Comparison of ENCODE assay signal across 21 cellular contexts in the genomic region with DNA sequence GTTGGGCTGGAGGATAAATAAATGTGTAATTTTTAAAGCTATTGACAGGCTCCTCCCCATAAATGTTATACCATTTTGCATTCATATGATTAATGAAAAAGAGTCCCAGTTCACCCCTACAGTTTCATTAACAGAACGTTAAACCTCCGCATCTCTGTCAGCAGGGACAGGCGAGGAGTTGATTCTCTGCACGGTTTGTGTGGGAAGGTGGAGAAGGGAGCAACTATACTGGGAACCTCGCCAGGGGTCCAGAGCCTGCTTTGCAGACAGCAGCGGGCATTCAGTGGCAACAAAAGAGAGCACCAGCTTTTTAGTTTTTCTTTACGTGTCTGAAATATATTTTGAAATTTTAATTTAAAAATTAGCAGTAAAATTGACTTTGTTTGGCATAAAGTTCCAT.
"Had no signal": no experiment of that assay in that cellular context is flagged by ENCODE, and none has a peak within 500 bp of the region (broad histone marks: within the 10 kb centered on the region; RNA-seq: fewer than 3 reads in every experiment).

No MANE protein-coding gene starts in this region.

- H3K27me3 Mint-ChIP-seq: memory B cell had no signal

- H3K27ac Mint-ChIP-seq: endodermal cell; memory B cell; natural killer cell; stimulated activated naive B cell treated with anti-CD40 and anti-IgM and Interleukin-4, amounts not matched to agents 10 μg/mL and 1 μg/mL and 100 μg/mL, for 72 hours; stimulated activated naive CD8-positive, alpha-beta T cell treated with anti-CD3 and anti-CD28 coated beads, Interleukin-15, Interleukin-2, amounts not matched to agents 100 ng/mL and 50 ng/mL, for 24 hours had no signal

- H3K4me3 ChIP-seq: gastrocnemius medialis, lung, prostate gland, right lobe of liver, thoracic aorta, tibial nerve, upper lobe of left lung had no signal

- H3K4me1 ChIP-seq: gastrocnemius medialis, parathyroid adenoma, prostate gland, tibial nerve, upper lobe of left lung had no signal

- H2AFZ ChIP-seq: parathyroid adenoma had no signal

- H3K27ac ChIP-seq: epithelial cell of prostate, gastrocnemius medialis, neutrophil, parathyroid adenoma, prostate gland, right lobe of liver, thoracic aorta, tibial nerve, upper lobe of left lung had no signal

- H3K36me3 Mint-ChIP-seq: memory B cell, natural killer cell had no signal

- DNase-seq: effector CD8-positive, alpha-beta T cell; endodermal cell; foreskin fibroblast; gastrocnemius medialis; natural killer cell; right lobe of liver; small intestine; stimulated activated CD4-positive, alpha-beta T cell treated with anti-CD3 and anti-CD28 coated beads, Interleukin-15, amount 100 ng/mL, for 24 hours; stimulated activated CD4-positive, alpha-beta T cell treated with anti-CD3 and anti-CD28 coated beads, Interleukin-2, amount 100 ng/mL, for 48 hours; stimulated activated naive B cell treated with anti-CD40 and anti-IgM and Interleukin-4, amounts not matched to agents 10 μg/mL and 1 μg/mL and 100 μg/mL, for 72 hours; upper lobe of left lung had no signal

- H3K9me3 Mint-ChIP-seq: endodermal cell; memory B cell; natural killer cell; stimulated activated naive CD8-positive, alpha-beta T cell treated with anti-CD3 and anti-CD28 coated beads, Interleukin-15, Interleukin-2, amounts not matched to agents 100 ng/mL and 50 ng/mL, for 24 hours had no signal

- H3K27me3 ChIP-seq: right lobe of liver, upper lobe of left lung had no signal

- H3K4me3 Mint-ChIP-seq: endodermal cell; memory B cell; natural killer cell; stimulated activated naive B cell treated with anti-CD40 and anti-IgM and Interleukin-4, amounts not matched to agents 10 μg/mL and 1 μg/mL and 100 μg/mL, for 72 hours; stimulated activated naive CD8-positive, alpha-beta T cell treated with anti-CD3 and anti-CD28 coated beads, Interleukin-15, Interleukin-2, amounts not matched to agents 100 ng/mL and 50 ng/mL, for 24 hours had no signal

- H3K4me1 Mint-ChIP-seq: endodermal cell; memory B cell; natural killer cell; stimulated activated naive B cell treated with anti-CD40 and anti-IgM and Interleukin-4, amounts not matched to agents 10 μg/mL and 1 μg/mL and 100 μg/mL, for 72 hours had no signal

- H3K36me3 ChIP-seq: gastrocnemius medialis, neutrophil, prostate gland, right lobe of liver, thoracic aorta, tibial nerve, upper lobe of left lung had no signal

- H3K9me3 ChIP-seq: gastrocnemius medialis, neutrophil, prostate gland, right lobe of liver, thoracic aorta, tibial nerve, upper lobe of left lung had no signal

- H3K79me2 ChIP-seq: parathyroid adenoma had no signal

- ATAC-seq: esophagus mucosa; gastrocnemius medialis; natural killer cell; right lobe of liver; stimulated activated naive B cell treated with anti-CD40 and anti-IgM and Interleukin-4, amounts not matched to agents 10 μg/mL and 1 μg/mL and 100 μg/mL, for 72 hours had no signal
